In genomic region chr18:36284671-36285295, GRCh38 we compare ENCODE assay signal across 8 cellular contexts. TPM values are rescaled to one million over a fixed set of nuclear protein-coding genes. Genes with fewer than 3 reads are reported as not detected.
DNase-seq lines count a peak whose midpoint lies in the region; ATAC-seq and TF ChIP-seq lines count a peak whose summit lies in the region.

No MANE protein-coding gene starts in this region.

- peaks cover 0 to 2% (median 0%) of the 10 kb centered on the region in 3 donors for H3K27me3 ChIP-seq in psoas muscle (ENCODE audit: insufficient read depth in 3 of 3, low read length in 2 of 3)

- H3K4me3 Mint-ChIP-seq in activated T-helper 1 cell treated with anti-CD3 and anti-CD28 coated beads, Interleukin-12 subunit alpha, Interleukin-12 subunit beta, Interleukin-2, Interleukin-4 antibody, amounts not matched to agents 30 ng/mL and 10 ng/mL and 1 ng/mL, durations not matched to agents 14 hours and 24 hours and 36 hours = no peak overlapping the region

- H3K27me3 Mint-ChIP-seq in activated T-helper 1 cell treated with anti-CD3 and anti-CD28 coated beads, Interleukin-12 subunit alpha, Interleukin-12 subunit beta, Interleukin-2, Interleukin-4 antibody, amounts not matched to agents 30 ng/mL and 10 ng/mL and 1 ng/mL, durations not matched to agents 14 hours and 24 hours and 36 hours (ENCODE audit: insufficient read depth) = peaks cover 15% of the 10 kb centered on the region

- intact Hi-C loops in activated T-helper 1 cell treated with anti-CD3 and anti-CD28 coated beads, Interleukin-12 subunit alpha, Interleukin-12 subunit beta, Interleukin-2, Interleukin-4 antibody, amounts not matched to agents 30 ng/mL and 10 ng/mL and 1 ng/mL, durations not matched to agents 14 hours and 24 hours and 36 hours (cut with micrococcal nuclease) = loop anchor here (1.0 to 5.0 kb wide), 5 partner anchors 97 to 898 kb away; partner anchors contain the start of gene MOCOS
- intact Hi-C loops in psoas muscle (cut with DNase I) = loop anchor here (2.0 to 5.0 kb wide), 4 partner anchors 187 to 268 kb away; no protein-coding TSS in a partner anchor

- H3K4me1 ChIP-seq in psoas muscle = no peaks in the 10 kb centered on the region

- no peak overlapping the region for H3K27ac ChIP-seq in psoas muscle

- no peak overlapping the region for H3K27ac Mint-ChIP-seq in activated T-helper 1 cell treated with anti-CD3 and anti-CD28 coated beads, Interleukin-12 subunit alpha, Interleukin-12 subunit beta, Interleukin-2, Interleukin-4 antibody, amounts not matched to agents 30 ng/mL and 10 ng/mL and 1 ng/mL, durations not matched to agents 14 hours and 24 hours and 36 hours

- H3K4me1 Mint-ChIP-seq in activated T-helper 1 cell treated with anti-CD3 and anti-CD28 coated beads, Interleukin-12 subunit alpha, Interleukin-12 subunit beta, Interleukin-2, Interleukin-4 antibody, amounts not matched to agents 30 ng/mL and 10 ng/mL and 1 ng/mL, durations not matched to agents 14 hours and 24 hours and 36 hours (ENCODE audit: low read depth) = no peaks in the 10 kb centered on the region

- no peak overlapping the region for H3K4me3 ChIP-seq in psoas muscle

- H3K9me3 Mint-ChIP-seq in activated T-helper 1 cell treated with anti-CD3 and anti-CD28 coated beads, Interleukin-12 subunit alpha, Interleukin-12 subunit beta, Interleukin-2, Interleukin-4 antibody, amounts not matched to agents 30 ng/mL and 10 ng/mL and 1 ng/mL, durations not matched to agents 14 hours and 24 hours and 36 hours = no peaks in the 10 kb centered on the region

- peaks cover 5% of the 10 kb centered on the region for H3K9me3 ChIP-seq in psoas muscle

- H3K36me3 Mint-ChIP-seq in activated T-helper 1 cell treated with anti-CD3 and anti-CD28 coated beads, Interleukin-12 subunit alpha, Interleukin-12 subunit beta, Interleukin-2, Interleukin-4 antibody, amounts not matched to agents 30 ng/mL and 10 ng/mL and 1 ng/mL, durations not matched to agents 14 hours and 24 hours and 36 hours (ENCODE audit: low read depth) = no peaks in the 10 kb centered on the region

- WGBS in psoas muscle, 3 donors = 31 to 34% (median 34%) methylated on average over 6 of the region's 6 CpGs

- ATAC-seq in HG02981 (IDR thresholded peaks at IDR 0.05; ENCODE audit: unreplicated experiment) (peak; percentile 45), psoas muscle (peak; percentile 61 to 77 (median 67)), GM18519 (IDR thresholded peaks at IDR 0.05; ENCODE audit: low FRiP score, unreplicated experiment) (no peak), GM18498 (IDR thresholded peaks at IDR 0.05; ENCODE audit: unreplicated experiment) (no peak)

- TF ChIP-seq CTCF in psoas muscle (IDR thresholded peaks at IDR 0.05) = peak; percentile 93

- DNase-seq in DMS153 treated with DMSO at 0.1 percent for 48 hours (lab: John Stamatoyannopoulos, UW; ENCODE audit: unreplicated experiment) (peak; percentile 53), NCI-H748 treated with DMSO at 0.1 percent for 48 hours (lab: John Stamatoyannopoulos, UW) (peak; percentile 73), globus pallidus (ENCODE audit: low spot score) (peak; percentile 72), psoas muscle (no peak)
- peak; percentile 19 for DNase-seq in activated T-helper 1 cell treated with anti-CD3 and anti-CD28 coated beads, Interleukin-12 subunit alpha, Interleukin-12 subunit beta, Interleukin-2, Interleukin-4 antibody, amounts not matched to agents 30 ng/mL and 10 ng/mL and 1 ng/mL, durations not matched to agents 14 hours and 24 hours and 36 hours (ENCODE audit: low spot score)

- no peaks in the 10 kb centered on the region for H3K36me3 ChIP-seq in psoas muscle (ENCODE audit: insufficient read depth in 1 of 2, low read depth in 1 of 2)

RNA-seq across cellular contexts. Expression of gene FHOD3, which starts 12.7 kb away (rescaled TPM):
- total RNA-seq in activated T-helper 1 cell treated with anti-CD3 and anti-CD28 coated beads, Interleukin-12 subunit alpha, Interleukin-12 subunit beta, Interleukin-2, Interleukin-4 antibody, amounts not matched to agents 30 ng/mL and 10 ng/mL and 1 ng/mL, durations not matched to agents 14 hours and 24 hours and 36 hours = not detected in 2 replicates
- total RNA-seq in psoas muscle = 10 to 100 TPM; 20.2 to 98.2 (median 33.5) TPM
- 10 to 100 TPM in 2 of 3 donors, 1 to 10 TPM in 1; 5.4 to 13.7 (median 10.8) TPM for polyA plus RNA-seq in psoas muscle

Comparison
In these comparisons a context has a peak if more than half of its experiments do, and no peak if none do; other contexts are left out.
1. DNase-seq: peak in DMS153 treated with DMSO at 0.1 percent for 48 hours (single experiment), NCI-H748 treated with DMSO at 0.1 percent for 48 hours (single experiment), activated T-helper 1 cell treated with anti-CD3 and anti-CD28 coated beads, Interleukin-12 subunit alpha, Interleukin-12 subunit beta, Interleukin-2, Interleukin-4 antibody, amounts not matched to agents 30 ng/mL and 10 ng/mL and 1 ng/mL, durations not matched to agents 14 hours and 24 hours and 36 hours (single experiment) and globus pallidus (single experiment); none in psoas muscle (0 of 2).
2. ATAC-seq: peak in HG02981 (single experiment) and psoas muscle (4 of 4); none in GM18519 (single experiment) and GM18498 (single experiment).
3. RNA of gene FHOD3, which starts 12.7 kb away (total RNA-seq): 20.2 to 98.2 TPM in psoas muscle; not detected in activated T-helper 1 cell treated with anti-CD3 and anti-CD28 coated beads, Interleukin-12 subunit alpha, Interleukin-12 subunit beta, Interleukin-2, Interleukin-4 antibody, amounts not matched to agents 30 ng/mL and 10 ng/mL and 1 ng/mL, durations not matched to agents 14 hours and 24 hours and 36 hours; every median in the first group is over 10 times any median in the second.